Comparison of ENCODE assay signal across 11 cellular contexts in genomic region chr2:86839462-86839861, GRCh38. TPM values are rescaled to one million over a fixed set of nuclear protein-coding genes. Genes with fewer than 3 reads are reported as not detected.
DNase-seq lines count a peak whose midpoint lies in the region; ATAC-seq and TF ChIP-seq lines count a peak whose summit lies in the region.
"Not testable (repeated sequence)": the region's sequence is repeated elsewhere in the genome, so short reads cannot be mapped to it uniquely, and the experiment has no call there.
"Had no signal": no experiment of that assay in that cellular context is flagged by ENCODE, and none has a peak within 500 bp of the region (broad histone marks: within the 10 kb centered on the region; RNA-seq: fewer than 3 reads in every experiment).

No MANE protein-coding gene starts in this region.

- CTCF ChIA-PET in WTC11 (lab: Charles Lee), result not testable (repeated sequence)

- not testable (repeated sequence) for H3K9me3 Mint-ChIP-seq in WTC11; central memory CD8-positive, alpha-beta T cell; stimulated activated naive CD8-positive, alpha-beta T cell treated with anti-CD3 and anti-CD28 coated beads, Interleukin-15, amount 100 ng/mL, for 72 hours

- H3K4me1 Mint-ChIP-seq in WTC11, result peaks cover 30% of the 10 kb centered on the region
- peaks cover 32% of the 10 kb centered on the region for H3K4me1 Mint-ChIP-seq in central memory CD8-positive, alpha-beta T cell
- H3K4me1 Mint-ChIP-seq in stimulated activated naive CD8-positive, alpha-beta T cell treated with anti-CD3 and anti-CD28 coated beads, Interleukin-15, amount 100 ng/mL, for 72 hours, result peaks cover 92% of the 10 kb centered on the region

- DNase-seq in ELF-1 (ENCODE audit: low read depth, low spot score) (peak; percentile 53), NCI-H2107 (lab: John Stamatoyannopoulos, UW) (peak; percentile 14), WTC11 (ENCODE audit: low spot score) (peak; percentile 21), left kidney (ENCODE audit: low read depth, low spot score) (peak; percentile 72)
- peak; percentile 44 for DNase-seq in activated effector memory CD4-positive, alpha-beta T cell treated with anti-CD3 and anti-CD28 coated beads, Interleukin-2, amount 50 U/mL, for 16 hours
- not testable (repeated sequence) for DNase-seq in central memory CD8-positive, alpha-beta T cell (ENCODE audit: low spot score in 2 of 2); stimulated activated naive CD8-positive, alpha-beta T cell treated with anti-CD3 and anti-CD28 coated beads, Interleukin-15, amount 100 ng/mL, for 72 hours

- TF ChIP-seq CTCF in WTC11 (IDR thresholded peaks at IDR 0.05), result not testable (repeated sequence)

- not testable (repeated sequence) for H3K4me3 Mint-ChIP-seq in WTC11
- peak overlapping the region; percentile 37 for H3K4me3 Mint-ChIP-seq in central memory CD8-positive, alpha-beta T cell
- H3K4me3 Mint-ChIP-seq in stimulated activated naive CD8-positive, alpha-beta T cell treated with anti-CD3 and anti-CD28 coated beads, Interleukin-15, amount 100 ng/mL, for 72 hours, result peak overlapping the region; percentile 32 to 54

- H3K27ac Mint-ChIP-seq in WTC11; central memory CD8-positive, alpha-beta T cell (ENCODE audit: low read depth): not testable (repeated sequence)
- peak overlapping the region in 1 of 2 donors; percentile 19 for H3K27ac Mint-ChIP-seq in stimulated activated naive CD8-positive, alpha-beta T cell treated with anti-CD3 and anti-CD28 coated beads, Interleukin-15, amount 100 ng/mL, for 72 hours

- ATAC-seq in WTC11, result peak; percentile 28
- not testable (repeated sequence) for ATAC-seq in central memory CD8-positive, alpha-beta T cell (replicated peaks; ENCODE audit: extremely low read depth, poor library complexity, severe bottlenecking); stimulated activated naive CD8-positive, alpha-beta T cell treated with anti-CD3 and anti-CD28 coated beads, Interleukin-15, amount 100 ng/mL, for 72 hours

- not testable (repeated sequence) for H3K36me3 Mint-ChIP-seq in WTC11
- H3K36me3 Mint-ChIP-seq in central memory CD8-positive, alpha-beta T cell (ENCODE audit: insufficient read depth), result peaks cover 21% of the 10 kb centered on the region

- not testable (repeated sequence) for H3K27me3 Mint-ChIP-seq in WTC11 (ENCODE audit: low read depth); central memory CD8-positive, alpha-beta T cell; stimulated activated naive CD8-positive, alpha-beta T cell treated with anti-CD3 and anti-CD28 coated beads, Interleukin-15, amount 100 ng/mL, for 72 hours

- POLR2A ChIA-PET in WTC11 (lab: Charles Lee), result not testable (repeated sequence)

RNA-seq across cellular contexts. Expression of gene CD8B, which starts 22.2 kb away (rescaled TPM):
- 0.70 to 0.73 TPM (median 0.71 TPM) in 3 replicates for total RNA-seq in WTC11 (2021)
- total RNA-seq: GM23248, K562, OCI-LY7 had no signal

RNA-seq across cellular contexts. Expression of gene CD8A, which starts 48.7 kb away (rescaled TPM):
- 0.27 to 0.44 TPM (median 0.30 TPM) in 3 replicates for total RNA-seq in WTC11 (2021)
- total RNA-seq: CD4-positive, CD25-positive, alpha-beta regulatory T cell; OCI-LY7 had no signal
